ENCODE assay signal across 33 cellular contexts in genomic region chr1:113672491-113672890, GRCh38.
"Had no signal": no experiment of that assay in that cellular context is flagged by ENCODE, and none has a peak within 500 bp of the region (broad histone marks: within the 10 kb centered on the region; RNA-seq: fewer than 3 reads in every experiment).

No MANE protein-coding gene starts in this region.

- H3K27ac ChIP-seq: KMS-11 had no signal

- H3K4me2 ChIP-seq: KMS-11 had no signal

- DNase-seq: Karpas-422, Kasumi-1, MG63, MM.1S, MV-4-11, NCI-H1048, NCI-H1092, NCI-H1092 treated with DMSO at 0.1 percent for 48 hours, NCI-H1105, NCI-H1105 treated with DMSO at 0.1 percent for 48 hours, NCI-H1417, NCI-H1417 treated with DMSO at 0.1 percent for 48 hours, NCI-H1436, NCI-H1436 treated with DMSO at 0.1 percent for 48 hours, NCI-H146, NCI-H1694, NCI-H1694 treated with DMSO at 0.1 percent for 48 hours, NCI-H187, NCI-H187 treated with DMSO at 0.1 percent for 48 hours, NCI-H1930, NCI-H2029, NCI-H2029 treated with DMSO at 0.1 percent for 48 hours, NCI-H2081, NCI-H2081 treated with DMSO at 0.1 percent for 48 hours, NCI-H2107, NCI-H2171, NCI-H226, NCI-H345, NCI-H446, NCI-H446 treated with DMSO at 0.1 percent for 48 hours, NCI-H510A, NCI-H510A treated with DMSO at 0.1 percent for 48 hours had no signal

- H3K27me3 ChIP-seq: MG63 had no signal

- H3K4me3 ChIP-seq: MG63 had no signal

- H3K9ac ChIP-seq: KMS-11 had no signal

- H3K9me3 ChIP-seq: MG63 had no signal
